10 cellular contexts compared by ENCODE assay signal in the genomic region with DNA sequence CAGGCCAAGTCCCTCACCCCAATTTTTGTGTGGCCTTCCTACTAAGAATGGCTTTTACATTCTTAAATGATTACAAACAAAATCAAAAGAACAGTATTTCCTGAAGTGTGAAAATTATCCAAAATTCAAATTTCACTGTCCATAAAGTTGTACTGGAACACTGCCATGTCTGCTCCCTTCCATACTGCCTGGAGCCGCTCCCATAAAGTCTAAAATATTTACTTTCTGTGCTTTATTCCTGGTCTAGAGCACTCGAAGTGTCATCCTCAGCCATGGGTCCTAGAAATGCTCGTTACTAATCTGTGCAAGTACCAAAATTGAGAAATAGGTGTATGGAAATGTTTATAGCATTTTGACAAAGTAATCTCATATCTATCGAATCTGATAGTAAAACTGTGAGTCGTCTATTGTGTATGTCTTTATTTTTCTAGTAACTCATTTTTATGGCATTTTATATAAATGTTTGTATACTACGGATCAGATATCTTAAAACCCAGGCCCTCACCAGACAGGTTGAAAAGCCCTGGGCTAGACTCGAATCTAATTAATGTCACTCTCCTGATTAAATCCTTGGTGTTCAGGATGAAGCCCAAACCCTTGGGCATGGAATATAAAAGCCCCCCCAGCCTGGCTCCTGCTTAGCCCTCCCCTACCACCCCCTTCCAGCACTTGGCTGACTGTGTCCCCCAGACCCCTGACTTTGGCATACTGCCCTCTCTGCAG. TPM values are rescaled to one million over a fixed set of nuclear protein-coding genes. Genes with fewer than 3 reads are reported as not detected.
DNase-seq lines count a peak whose midpoint lies in the region; ATAC-seq and TF ChIP-seq lines count a peak whose summit lies in the region.
"Had no signal": no experiment of that assay in that cellular context is flagged by ENCODE, and none has a peak within 500 bp of the region (broad histone marks: within the 10 kb centered on the region; RNA-seq: fewer than 3 reads in every experiment).

No MANE protein-coding gene starts in this region.

- H3K4me3 ChIP-seq in Peyer's patch, result no peak overlapping the region

- H3K4me3 Mint-ChIP-seq in activated T-helper 2 cell treated with anti-CD3 and anti-CD28 coated beads, Interferon-gamma antibody, Interleukin-2, Interleukin-4, amounts not matched to agents 10 μg/mL and 5 μg/mL and 100 μg/mL, durations not matched to agents 14 hours and 24 hours and 36 hours (ENCODE audit: low read depth), result no peak overlapping the region
- peak overlapping the region in 7 of 10 donors; percentile 2 to 64 (median 31) for H3K4me3 Mint-ChIP-seq in naive thymus-derived CD8-positive, alpha-beta T cell

- intact Hi-C loops in activated T-helper 2 cell treated with anti-CD3 and anti-CD28 coated beads, Interferon-gamma antibody, Interleukin-2, Interleukin-4, amounts not matched to agents 10 μg/mL and 5 μg/mL and 100 μg/mL, durations not matched to agents 14 hours and 24 hours and 36 hours (cut with micrococcal nuclease), result loop anchor here (10.0 kb wide), 3 partner anchors 928 to 1578 kb away; a partner anchor contains a TSS

- CTCF ChIA-PET in HEK293T (lab: Yijun Ruan, JAX), result interaction anchor here (0.8 kb wide), 1 partner anchor 18 kb away, joined by 3 read pairs; no protein-coding TSS in a partner anchor

- H3K4me1 ChIP-seq in Peyer's patch, result peaks cover 0 to 45% (median 12%) of the 10 kb centered on the region in 4 donors

- H3K27me3 Mint-ChIP-seq in activated T-helper 2 cell treated with anti-CD3 and anti-CD28 coated beads, Interferon-gamma antibody, Interleukin-2, Interleukin-4, amounts not matched to agents 10 μg/mL and 5 μg/mL and 100 μg/mL, durations not matched to agents 14 hours and 24 hours and 36 hours (ENCODE audit: low read depth), result no peaks in the 10 kb centered on the region
- H3K27me3 Mint-ChIP-seq in naive thymus-derived CD8-positive, alpha-beta T cell, result no peaks in the 10 kb centered on the region

- peak overlapping the region; percentile 61 for H3K27ac Mint-ChIP-seq in activated T-helper 2 cell treated with anti-CD3 and anti-CD28 coated beads, Interferon-gamma antibody, Interleukin-2, Interleukin-4, amounts not matched to agents 10 μg/mL and 5 μg/mL and 100 μg/mL, durations not matched to agents 14 hours and 24 hours and 36 hours
- peak overlapping the region in 8 of 10 donors; percentile 9 to 88 (median 56) for H3K27ac Mint-ChIP-seq in naive thymus-derived CD8-positive, alpha-beta T cell

- no peaks in the 10 kb centered on the region for H3K9me3 ChIP-seq in Peyer's patch

- no peak for ATAC-seq in naive thymus-derived CD8-positive, alpha-beta T cell
- no peak for ATAC-seq in HG03135 (IDR thresholded peaks at IDR 0.05; ENCODE audit: unreplicated experiment)

- TF ChIP-seq POLR2A in Peyer's patch (IDR thresholded peaks at IDR 0.05), result no peak

- H3K4me1 Mint-ChIP-seq in activated T-helper 2 cell treated with anti-CD3 and anti-CD28 coated beads, Interferon-gamma antibody, Interleukin-2, Interleukin-4, amounts not matched to agents 10 μg/mL and 5 μg/mL and 100 μg/mL, durations not matched to agents 14 hours and 24 hours and 36 hours (ENCODE audit: low read depth), result peaks cover 50% of the 10 kb centered on the region
- H3K4me1 Mint-ChIP-seq in naive thymus-derived CD8-positive, alpha-beta T cell, result peaks cover 46 to 66% (median 55%) of the 10 kb centered on the region in 4 donors

- H3K36me3 Mint-ChIP-seq in activated T-helper 2 cell treated with anti-CD3 and anti-CD28 coated beads, Interferon-gamma antibody, Interleukin-2, Interleukin-4, amounts not matched to agents 10 μg/mL and 5 μg/mL and 100 μg/mL, durations not matched to agents 14 hours and 24 hours and 36 hours (ENCODE audit: low read depth), result peaks cover 60% of the 10 kb centered on the region
- peaks cover 0 to 59% (median 7%) of the 10 kb centered on the region in 3 donors for H3K36me3 Mint-ChIP-seq in naive thymus-derived CD8-positive, alpha-beta T cell

- no peaks in the 10 kb centered on the region for H3K27me3 ChIP-seq in Peyer's patch
- H3K27me3 ChIP-seq: brain microvascular endothelial cell had no signal

- H3K9me3 Mint-ChIP-seq in activated T-helper 2 cell treated with anti-CD3 and anti-CD28 coated beads, Interferon-gamma antibody, Interleukin-2, Interleukin-4, amounts not matched to agents 10 μg/mL and 5 μg/mL and 100 μg/mL, durations not matched to agents 14 hours and 24 hours and 36 hours, result no peaks in the 10 kb centered on the region
- no peaks in the 10 kb centered on the region for H3K9me3 Mint-ChIP-seq in naive thymus-derived CD8-positive, alpha-beta T cell

- DNase-seq in HEK293T (ENCODE audit: extremely low spot score), result no peak
- DNase-seq in activated T-helper 2 cell treated with anti-CD3 and anti-CD28 coated beads, Interferon-gamma antibody, Interleukin-2, Interleukin-4, amounts not matched to agents 10 μg/mL and 5 μg/mL and 100 μg/mL, durations not matched to agents 14 hours and 24 hours and 36 hours (ENCODE audit: low spot score), result no peak
- DNase-seq in naive thymus-derived CD8-positive, alpha-beta T cell, result no peak
- DNase-seq in Peyer's patch, result no peak
- DNase-seq in COLO668 (lab: John Stamatoyannopoulos, UW; ENCODE audit: unreplicated experiment), result no peak
- no peak for DNase-seq in GDM1 (lab: John Stamatoyannopoulos, UW)
- DNase-seq: brain microvascular endothelial cell, NCI-H446 had no signal

- peaks cover 0 to 38% (median 0%) of the 10 kb centered on the region in 3 donors for H3K36me3 ChIP-seq in Peyer's patch

- POLR2A ChIA-PET in HEK293T (lab: Yijun Ruan, JAX), result no interaction called here
- POLR2A ChIA-PET in naive thymus-derived CD8-positive, alpha-beta T cell (lab: Charles Lee), result no interaction called here

- TF ChIP-seq CTCF in C4-2B (conservative IDR thresholded peaks at IDR 0.05) (no peak), Peyer's patch (IDR thresholded peaks at IDR 0.05) (no peak)

- peak overlapping the region; percentile 73 for H3K27ac ChIP-seq in C4-2B
- no peak overlapping the region for H3K27ac ChIP-seq in Peyer's patch
- H3K27ac ChIP-seq: brain microvascular endothelial cell had no signal

TF ChIP-seq in HEK293T, 16 proteins besides CTCF, POLR2A, EP300 and RAD21:
- TF ChIP-seq SP1 (IDR thresholded peaks at IDR 0.05) (no peak), ELF4 (IDR thresholded peaks at IDR 0.05) (no peak)
- TF ChIP-seq, protein P1, sequence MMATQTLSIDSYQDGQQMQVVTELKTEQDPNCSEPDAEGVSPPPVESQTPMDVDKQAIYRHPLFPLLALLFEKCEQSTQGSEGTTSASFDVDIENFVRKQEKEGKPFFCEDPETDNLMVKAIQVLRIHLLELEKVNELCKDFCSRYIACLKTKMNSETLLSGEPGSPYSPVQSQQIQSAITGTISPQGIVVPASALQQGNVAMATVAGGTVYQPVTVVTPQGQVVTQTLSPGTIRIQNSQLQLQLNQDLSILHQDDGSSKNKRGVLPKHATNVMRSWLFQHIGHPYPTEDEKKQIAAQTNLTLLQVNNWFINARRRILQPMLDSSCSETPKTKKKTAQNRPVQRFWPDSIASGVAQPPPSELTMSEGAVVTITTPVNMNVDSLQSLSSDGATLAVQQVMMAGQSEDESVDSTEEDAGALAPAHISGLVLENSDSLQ (IDR thresholded peaks at IDR 0.05), result peak; percentile 60

RNA-seq across cellular contexts. Expression of a gene that starts 4.9 kb away (rescaled TPM):
- total RNA-seq in activated T-helper 2 cell treated with anti-CD3 and anti-CD28 coated beads, Interferon-gamma antibody, Interleukin-2, Interleukin-4, amounts not matched to agents 10 μg/mL and 5 μg/mL and 100 μg/mL, durations not matched to agents 14 hours and 24 hours and 36 hours, result 187 and 191 TPM in 2 replicates
- 100 to 1,000 TPM; 151 to 167 TPM for total RNA-seq in naive thymus-derived CD8-positive, alpha-beta T cell
- polyA plus RNA-seq in naive thymus-derived CD8-positive, alpha-beta T cell, result 100 to 1,000 TPM in 2 of 3 donors, 10 to 100 TPM in 1; 95.8 to 123 (median 111) TPM
- total RNA-seq in Peyer's patch, result 10 to 100 TPM; 36.3 to 75.1 (median 45.1) TPM
